ENCODE assay signal across 1 cellular context in genomic region chr1:35866998-35867397, GRCh38.
TF ChIP-seq lines count a peak whose summit lies in the region.

No MANE protein-coding gene starts in this region.

TF ChIP-seq in GM23338, 12 proteins besides CTCF, POLR2A, EP300 and RAD21 (continued from another document):
- TF ChIP-seq ZNF462 (CRISPR knock-in tag; IDR thresholded peaks at IDR 0.05) = no peak
- TF ChIP-seq JUNB (IDR thresholded peaks at IDR 0.05; ENCODE audit: unreplicated experiment) = no peak
